10 cellular contexts compared by ENCODE assay signal in the genomic region with DNA sequence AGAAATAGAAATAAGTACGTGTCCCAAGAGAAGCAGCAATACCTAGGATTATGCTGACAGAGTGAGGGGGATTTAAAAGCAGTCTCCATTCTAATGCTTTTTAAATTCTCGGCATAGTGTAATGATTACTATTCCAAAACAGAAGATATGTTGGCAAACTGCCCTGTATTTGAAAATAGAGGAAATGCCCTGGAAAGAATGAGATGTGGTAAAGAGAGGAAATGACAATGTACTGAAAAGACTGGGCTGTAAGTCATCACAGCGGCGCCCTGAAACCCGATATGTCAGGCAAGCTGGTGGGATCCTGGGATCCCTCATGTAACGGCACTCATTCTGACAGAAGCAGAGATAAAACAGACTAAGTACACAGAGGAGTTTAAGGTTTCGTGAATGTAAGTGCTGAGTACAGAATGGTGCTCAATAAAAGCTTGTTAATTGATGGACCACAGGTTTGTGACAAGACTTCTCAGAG.
DNase-seq lines count a peak whose midpoint lies in the region; ATAC-seq and TF ChIP-seq lines count a peak whose summit lies in the region.
"Had no signal": no experiment of that assay in that cellular context is flagged by ENCODE, and none has a peak within 500 bp of the region (broad histone marks: within the 10 kb centered on the region; RNA-seq: fewer than 3 reads in every experiment).

No MANE protein-coding gene starts in this region.

- no peak for ATAC-seq in HG02885 (IDR thresholded peaks at IDR 0.05; ENCODE audit: poor library complexity, unreplicated experiment)
- ATAC-seq: T-cell had no signal

- H3K36me3 Mint-ChIP-seq in mesothelial cell of epicardium: no peaks in the 10 kb centered on the region
- H3K36me3 Mint-ChIP-seq: memory B cell, T-cell had no signal

- DNase-seq in DMS53 (lab: John Stamatoyannopoulos, UW) (peak; percentile 16), DMS53 treated with DMSO at 0.1 percent for 48 hours (lab: John Stamatoyannopoulos, UW; ENCODE audit: unreplicated experiment) (no peak), NCI-H748 treated with DMSO at 0.1 percent for 48 hours (lab: John Stamatoyannopoulos, UW) (peak; percentile 33), cardiac fibroblast (ENCODE audit: low read depth in 2 of 2) (peak; percentile 98 to 99), mesothelial cell of epicardium (ENCODE audit: low spot score in 2 of 2, unreplicated experiment in 2 of 2) (peak; percentile 38 to 57), NCI-H2227 treated with DMSO at 0.1 percent for 48 hours (lab: John Stamatoyannopoulos, UW) (no peak), HuH-7.5 (ENCODE audit: low spot score) (no peak)

- H3K27me3 Mint-ChIP-seq in mesothelial cell of epicardium (ENCODE audit: low read depth): no peaks in the 10 kb centered on the region
- H3K27me3 Mint-ChIP-seq: memory B cell, T-cell had no signal

- H3K9me3 Mint-ChIP-seq in mesothelial cell of epicardium: no peaks in the 10 kb centered on the region

- H3K4me3 Mint-ChIP-seq in mesothelial cell of epicardium: no peak overlapping the region
- H3K4me3 Mint-ChIP-seq: memory B cell, T-cell had no signal

- H3K27ac Mint-ChIP-seq in mesothelial cell of epicardium: no peak overlapping the region
- H3K27ac Mint-ChIP-seq: memory B cell, T-cell had no signal

- H3K4me1 Mint-ChIP-seq in mesothelial cell of epicardium: peaks cover 10% of the 10 kb centered on the region

- H3K4me3 ChIP-seq in cardiac fibroblast (replicated peaks in 1 of 2; ENCODE audit: low read depth in 2 of 2, low read length in 2 of 2): peak overlapping the region in 1 of 2 donors; percentile 12

- TF ChIP-seq CTCF in cardiac fibroblast (IDR thresholded peaks at IDR 0.05; ENCODE audit: low read depth, low read length): no peak
- no peak for TF ChIP-seq CTCF in mesothelial cell of epicardium (IDR thresholded peaks at IDR 0.05; ENCODE audit: unreplicated experiment)

Comparison
In these comparisons a context has a peak if more than half of its experiments do, and no peak if none do; other contexts are left out.
1. DNase-seq: peak in DMS53 (single experiment), NCI-H748 treated with DMSO at 0.1 percent for 48 hours (single experiment), cardiac fibroblast (2 of 2) and mesothelial cell of epicardium (2 of 2); none in DMS53 treated with DMSO at 0.1 percent for 48 hours (single experiment), NCI-H2227 treated with DMSO at 0.1 percent for 48 hours (single experiment) and HuH-7.5 (single experiment).